In the genomic region with DNA sequence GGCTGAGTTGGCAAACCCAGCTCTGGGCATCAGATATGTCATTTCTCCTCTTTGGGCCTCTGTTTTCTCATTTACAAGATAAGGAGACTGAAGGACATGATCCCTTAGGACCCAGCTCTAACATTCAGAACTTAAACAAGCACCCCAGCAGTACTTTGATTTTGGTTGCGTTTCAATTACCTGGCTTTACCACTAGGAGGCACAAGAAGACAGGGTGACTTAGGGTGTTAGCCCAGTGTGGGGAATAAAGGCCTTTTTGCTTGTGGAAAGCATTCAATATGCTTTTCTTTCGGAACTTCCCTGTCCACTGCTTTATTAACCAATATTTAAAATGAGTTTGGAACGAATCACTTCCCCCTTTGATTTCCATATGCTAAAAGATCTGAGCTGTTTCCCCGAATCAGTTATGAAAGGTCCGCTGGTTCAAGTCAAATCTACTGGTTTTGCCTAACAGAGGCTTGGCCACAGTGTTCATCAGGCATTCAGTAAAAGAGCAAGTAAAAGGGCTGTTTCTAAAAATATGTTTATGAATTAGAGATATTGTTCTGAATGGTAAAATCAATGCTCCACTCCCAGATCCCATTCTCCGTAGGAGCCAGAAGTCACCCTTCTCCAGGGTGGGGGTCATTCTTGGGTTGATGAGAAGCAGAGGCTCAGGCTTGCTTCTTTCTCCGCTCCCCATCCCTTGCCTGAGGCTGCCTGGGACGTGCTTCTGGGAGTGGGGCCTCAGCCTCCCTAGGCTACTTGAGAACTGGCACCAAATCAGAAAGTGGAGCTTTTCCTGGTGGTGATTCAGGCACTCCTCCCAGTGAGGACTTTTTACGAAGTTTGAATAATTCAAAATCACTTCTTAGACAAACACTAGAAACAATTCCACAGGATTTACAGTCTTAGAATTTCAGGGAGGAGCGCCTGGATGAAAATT, we compare ENCODE assay signal across 8 cellular contexts.
DNase-seq lines count a peak whose midpoint lies in the region; ATAC-seq and TF ChIP-seq lines count a peak whose summit lies in the region.

No MANE protein-coding gene starts in this region.

- H3K27me3 ChIP-seq in thoracic aorta (replicated peaks; ENCODE audit: insufficient read depth), result no peaks in the 10 kb centered on the region

- DNase-seq in ELF-1 (ENCODE audit: low read depth, low spot score), result peak; percentile 85
- DNase-seq in NCI-H226, result peak; percentile 81
- DNase-seq in activated CD4-positive, alpha-beta T cell treated with anti-CD3 and anti-CD28 coated beads for 4 hours, result peak; percentile 29 to 58
- DNase-seq in epithelial cell of proximal tubule (ENCODE audit: low read depth), result peak; percentile 41
- peak; percentile 61 for DNase-seq in middle frontal gyrus (ENCODE audit: extremely low spot score, low spot score)
- peak; percentile 33 for DNase-seq in thoracic aorta (ENCODE audit: low spot score)

- H3K27ac ChIP-seq in thoracic aorta, result peak overlapping the region; percentile 63 to 90

- H3K4me1 ChIP-seq in thoracic aorta (ENCODE audit: control insufficient read depth in 1 of 2, low read depth in 2 of 2), result peaks cover 30 to 44% of the 10 kb centered on the region in 2 donors

- TF ChIP-seq CTCF in epithelial cell of proximal tubule (conservative IDR thresholded peaks at IDR 0.05; ENCODE audit: low read depth, low read length) (peak; percentile 96), thoracic aorta (IDR thresholded peaks at IDR 0.05) (peak; percentile 94)

- ATAC-seq in HG02623 (IDR thresholded peaks at IDR 0.05; ENCODE audit: unreplicated experiment) (peak; percentile 63), thoracic aorta (ENCODE audit: insufficient number of reproducible peaks, low FRiP score, low read depth) (peak; percentile 75), HG03025 (IDR thresholded peaks at IDR 0.05; ENCODE audit: low FRiP score, unreplicated experiment) (no peak)

- H3K36me3 ChIP-seq in thoracic aorta, result peaks cover 27% of the 10 kb centered on the region

- H3K9me3 ChIP-seq in thoracic aorta, result no peaks in the 10 kb centered on the region

- H3K4me3 ChIP-seq in epithelial cell of proximal tubule (ENCODE audit: low read depth, low read length), result no peak overlapping the region
- peak overlapping the region; percentile 48 for H3K4me3 ChIP-seq in thoracic aorta

Comparison
In these comparisons a context has a peak if more than half of its experiments do, and no peak if none do; other contexts are left out.
1. DNase-seq: peak in every context shown above with its lines; median percentile 85 in ELF-1; 81 in NCI-H226; 61 in middle frontal gyrus; 44 in activated CD4-positive, alpha-beta T cell treated with anti-CD3 and anti-CD28 coated beads for 4 hours; 41 in epithelial cell of proximal tubule; 33 in thoracic aorta.